Comparison of ENCODE assay signal across 1 cellular context in the genomic region with DNA sequence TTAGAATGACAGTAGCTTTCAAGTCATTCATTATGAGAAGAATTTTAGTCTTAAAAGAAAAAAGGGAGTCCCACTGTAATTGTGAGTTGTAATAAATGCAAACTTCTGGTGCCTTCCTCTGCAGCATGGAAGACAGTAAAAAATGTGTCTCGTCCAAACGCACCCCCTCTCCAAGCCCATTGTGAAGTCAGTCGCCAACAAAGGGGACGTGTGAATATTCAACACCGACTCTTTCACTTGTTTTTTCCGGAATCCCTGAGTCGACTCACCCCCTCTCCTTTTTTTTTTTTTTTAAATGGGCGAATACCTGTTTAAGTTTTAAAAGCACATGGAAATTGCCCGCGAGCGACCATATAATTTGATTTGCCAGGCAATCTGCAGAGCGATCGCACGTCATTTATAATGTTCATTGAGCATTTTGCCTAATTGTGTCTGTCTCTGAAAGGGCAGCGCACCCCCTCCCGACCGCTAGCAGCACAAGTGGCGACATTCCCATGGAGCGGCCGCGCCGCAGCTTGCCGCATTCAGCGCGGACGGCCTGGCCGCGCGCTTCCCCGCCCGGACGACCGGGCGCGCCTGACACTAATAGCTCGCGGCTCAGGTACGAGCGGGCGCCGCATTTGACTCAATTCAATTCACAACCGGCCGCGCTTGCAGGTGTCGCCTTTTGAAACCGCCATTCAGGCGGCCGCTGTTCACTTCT.
TF ChIP-seq lines count a peak whose summit lies in the region.

No MANE protein-coding gene starts in this region.

TF ChIP-seq in K562, 482 proteins besides CTCF, POLR2A, EP300 and RAD21 (continued from another document):
- TF ChIP-seq ZNF707 (CRISPR knock-in tag; conservative IDR thresholded peaks at IDR 0.05), result no peak
- no peak for TF ChIP-seq POLR3A (IDR thresholded peaks at IDR 0.05; ENCODE audit: borderline replicate concordance, extremely low read depth, insufficient read depth, insufficient read length)
- TF ChIP-seq ZBTB8A (IDR thresholded peaks at IDR 0.05; ENCODE audit: partially characterized antibody), result no peak
- TF ChIP-seq SMARCA5 (IDR thresholded peaks at IDR 0.05), result no peak
- TF ChIP-seq, protein P1, sequence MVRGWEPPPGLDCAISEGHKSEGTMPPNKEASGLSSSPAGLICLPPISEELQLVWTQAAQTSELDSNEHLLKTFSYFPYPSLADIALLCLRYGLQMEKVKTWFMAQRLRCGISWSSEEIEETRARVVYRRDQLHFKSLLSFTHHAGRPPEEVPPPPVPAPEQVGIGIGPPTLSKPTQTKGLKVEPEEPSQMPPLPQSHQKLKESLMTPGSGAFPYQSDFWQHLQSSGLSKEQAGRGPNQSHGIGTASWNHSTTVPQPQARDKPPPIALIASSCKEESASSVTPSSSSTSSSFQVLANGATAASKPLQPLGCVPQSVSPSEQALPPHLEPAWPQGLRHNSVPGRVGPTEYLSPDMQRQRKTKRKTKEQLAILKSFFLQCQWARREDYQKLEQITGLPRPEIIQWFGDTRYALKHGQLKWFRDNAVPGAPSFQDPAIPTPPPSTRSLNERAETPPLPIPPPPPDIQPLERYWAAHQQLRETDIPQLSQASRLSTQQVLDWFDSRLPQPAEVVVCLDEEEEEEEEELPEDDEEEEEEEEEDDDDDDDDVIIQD (CRISPR knock-in tag; IDR thresholded peaks at IDR 0.05), result no peak
- no peak for TF ChIP-seq DNMT1 (IDR thresholded peaks at IDR 0.05)
- no peak for TF ChIP-seq HEY1 (CRISPR knock-in tag; IDR thresholded peaks at IDR 0.05; ENCODE audit: borderline replicate concordance)
- TF ChIP-seq DMBX1 (CRISPR knock-in tag; IDR thresholded peaks at IDR 0.05; ENCODE audit: borderline replicate concordance), result no peak
- TF ChIP-seq, protein P2, sequence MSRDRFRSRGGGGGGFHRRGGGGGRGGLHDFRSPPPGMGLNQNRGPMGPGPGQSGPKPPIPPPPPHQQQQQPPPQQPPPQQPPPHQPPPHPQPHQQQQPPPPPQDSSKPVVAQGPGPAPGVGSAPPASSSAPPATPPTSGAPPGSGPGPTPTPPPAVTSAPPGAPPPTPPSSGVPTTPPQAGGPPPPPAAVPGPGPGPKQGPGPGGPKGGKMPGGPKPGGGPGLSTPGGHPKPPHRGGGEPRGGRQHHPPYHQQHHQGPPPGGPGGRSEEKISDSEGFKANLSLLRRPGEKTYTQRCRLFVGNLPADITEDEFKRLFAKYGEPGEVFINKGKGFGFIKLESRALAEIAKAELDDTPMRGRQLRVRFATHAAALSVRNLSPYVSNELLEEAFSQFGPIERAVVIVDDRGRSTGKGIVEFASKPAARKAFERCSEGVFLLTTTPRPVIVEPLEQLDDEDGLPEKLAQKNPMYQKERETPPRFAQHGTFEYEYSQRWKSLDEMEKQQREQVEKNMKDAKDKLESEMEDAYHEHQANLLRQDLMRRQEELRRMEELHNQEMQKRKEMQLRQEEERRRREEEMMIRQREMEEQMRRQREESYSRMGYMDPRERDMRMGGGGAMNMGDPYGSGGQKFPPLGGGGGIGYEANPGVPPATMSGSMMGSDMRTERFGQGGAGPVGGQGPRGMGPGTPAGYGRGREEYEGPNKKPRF (IDR thresholded peaks at IDR 0.05; ENCODE audit: low read depth, low read length), result no peak
- no peak for TF ChIP-seq ZNF3 (CRISPR knock-in tag; IDR thresholded peaks at IDR 0.05)
TF ChIP-seq in K562: peak in this region for 0.
